In the genomic region with DNA sequence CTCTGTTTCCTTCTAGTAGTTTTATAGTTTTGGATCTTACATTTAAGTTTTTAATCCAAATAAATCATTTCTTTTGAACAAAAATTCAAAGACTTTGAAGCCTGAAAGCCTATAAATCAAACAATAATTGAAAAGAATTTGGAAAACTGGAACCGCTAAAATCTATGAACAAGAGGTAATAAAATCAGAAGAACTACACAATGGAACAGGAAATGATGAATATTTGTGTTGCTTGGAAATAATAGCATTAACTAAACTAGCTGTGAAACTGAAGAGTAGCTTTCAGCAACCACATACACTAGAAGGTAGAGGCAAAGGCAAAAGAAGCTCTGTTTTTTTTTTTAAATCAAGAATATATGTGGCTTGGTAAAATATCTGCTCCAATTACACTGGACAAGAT, we compare ENCODE assay signal across 22 cellular contexts.
DNase-seq lines count a peak whose midpoint lies in the region; ATAC-seq and TF ChIP-seq lines count a peak whose summit lies in the region.
"Had no signal": no experiment of that assay in that cellular context is flagged by ENCODE, and none has a peak within 500 bp of the region (broad histone marks: within the 10 kb centered on the region; RNA-seq: fewer than 3 reads in every experiment).

No MANE protein-coding gene starts in this region.

- H3K4me2 ChIP-seq in PC-3 (ENCODE audit: low read length) = no peak overlapping the region

- H3K9me3 Mint-ChIP-seq in activated naive CD4-positive, alpha-beta T cell treated with anti-CD3 and anti-CD28 coated beads, Interleukin-2, amount 50 U/mL, for 72 hours = no peaks in the 10 kb centered on the region
- H3K9me3 Mint-ChIP-seq: CD8-positive, alpha-beta memory T cell; HFFc6; IgD-negative memory B cell had no signal

- CTCF ChIA-PET in PC-3 (lab: Charles Lee) = no interaction called here

- POLR2A ChIA-PET in PC-3 (lab: Charles Lee; ENCODE audit: unreplicated experiment) = no interaction called here

- H4K20me1 ChIP-seq in PC-3 (ENCODE audit: low read length) = no peaks in the 10 kb centered on the region

- no peak overlapping the region for H3K4me3 ChIP-seq in PC-3 (ENCODE audit: low read length)

- TF ChIP-seq CTCF in PC-3 (conservative IDR thresholded peaks at IDR 0.05; ENCODE audit: low read depth, low read length) = no peak

- H3K4me1 ChIP-seq in PC-3 (ENCODE audit: insufficient read depth, low read length) = no peaks in the 10 kb centered on the region
- H3K4me1 ChIP-seq: BE2C had no signal

- H3K9me2 ChIP-seq in PC-3 (replicated peaks; ENCODE audit: low read length) = no peaks in the 10 kb centered on the region

- no peaks in the 10 kb centered on the region for H3F3A ChIP-seq in PC-3 (ENCODE audit: low read length, unreplicated experiment)

- ATAC-seq in PC-3 (peak; percentile 50; the same call in 1 of the 2 replicates), GM19452 (IDR thresholded peaks at IDR 0.05; ENCODE audit: unreplicated experiment) (no peak)
- ATAC-seq in activated naive CD4-positive, alpha-beta T cell treated with anti-CD3 and anti-CD28 coated beads, Interleukin-2, amount 50 U/mL, for 72 hours = no peak
- ATAC-seq: HCT116, HepG2 had no signal

- H3K36me3 Mint-ChIP-seq in activated naive CD4-positive, alpha-beta T cell treated with anti-CD3 and anti-CD28 coated beads, Interleukin-2, amount 50 U/mL, for 72 hours = no peaks in the 10 kb centered on the region
- H3K36me3 Mint-ChIP-seq: CD4-positive, CD25-positive, alpha-beta regulatory T cell; IgD-negative memory B cell had no signal

- no peak overlapping the region for H3K9ac ChIP-seq in PC-3 (ENCODE audit: low read length)

- peak; percentile 41 for DNase-seq in EH (ENCODE audit: low read depth)
- DNase-seq in PC-3 = no peak
- peak; percentile 73 to 81 for DNase-seq in dermis microvascular lymphatic vessel endothelial cell (ENCODE audit: low read depth in 2 of 2)
- peak; percentile 39 to 84 for DNase-seq in lung microvascular endothelial cell (ENCODE audit: low read depth in 2 of 2)
- no peak for DNase-seq in activated naive CD4-positive, alpha-beta T cell treated with anti-CD3 and anti-CD28 coated beads, Interleukin-2, amount 50 U/mL, for 72 hours (ENCODE audit: low spot score in 2 of 2)
- no peak for DNase-seq in SK-N-DZ (ENCODE audit: low spot score)
- DNase-seq: ACHN; BE2C; C1 segment of cervical spinal cord; CD4-positive, CD25-positive, alpha-beta regulatory T cell; CD8-positive, alpha-beta memory T cell; COR-L47; DMS 273 treated with DMSO at 0.1 percent for 48 hours; DMS53; DND-41; GOT3; H7; HFFc6 had no signal

- no peak overlapping the region for H3K27ac ChIP-seq in PC-3 (ENCODE audit: low read length)

- H3K27ac Mint-ChIP-seq in activated naive CD4-positive, alpha-beta T cell treated with anti-CD3 and anti-CD28 coated beads, Interleukin-2, amount 50 U/mL, for 72 hours = no peak overlapping the region
- H3K27ac Mint-ChIP-seq: CD4-positive, CD25-positive, alpha-beta regulatory T cell; CD8-positive, alpha-beta memory T cell; HFFc6; IgD-negative memory B cell had no signal

- intact Hi-C loops in PC-3 (cut with micrococcal nuclease) = no loop called here

- H3K36me3 ChIP-seq in PC-3 (ENCODE audit: low read depth, low read length) = no peaks in the 10 kb centered on the region
- H3K36me3 ChIP-seq: BE2C had no signal

- H3K9me3 ChIP-seq in PC-3 (ENCODE audit: low read length) = no peaks in the 10 kb centered on the region
- H3K9me3 ChIP-seq: BE2C had no signal

- H3K79me2 ChIP-seq in PC-3 (ENCODE audit: low read length) = no peaks in the 10 kb centered on the region

- no peaks in the 10 kb centered on the region for H3K27me3 ChIP-seq in PC-3 (ENCODE audit: low read length)
- H3K27me3 ChIP-seq: BE2C had no signal

- BruUV-seq in PC-3 (replicated peaks; lab: Mats Ljungman, UMichigan) = no TSS peak

- H2AFZ ChIP-seq in PC-3 (ENCODE audit: low read length) = no peak overlapping the region

Comparison
In these comparisons a context has a peak if more than half of its experiments do, and no peak if none do; other contexts are left out.
1. DNase-seq: peak in EH (single experiment), dermis microvascular lymphatic vessel endothelial cell (2 of 2) and lung microvascular endothelial cell (2 of 2); none in PC-3 (single experiment), activated naive CD4-positive, alpha-beta T cell treated with anti-CD3 and anti-CD28 coated beads, Interleukin-2, amount 50 U/mL, for 72 hours (0 of 2) and SK-N-DZ (single experiment).